ENCODE assay signal across 9 cellular contexts in genomic region chr3:52831500-52832301, GRCh38. TPM values are rescaled to one million over a fixed set of nuclear protein-coding genes. Genes with fewer than 3 reads are reported as not detected.
A peak's percentile ranks its signal among the peaks of the same experiment; 100 is the strongest.
DNase-seq lines count a peak whose midpoint lies in the region; ATAC-seq, FAIRE-seq and TF ChIP-seq lines count a peak whose summit lies in the region.
"Had no signal": no experiment of that assay in that cellular context is flagged by ENCODE, and none has a peak within 500 bp of the region (broad histone marks: within the 10 kb centered on the region; RNA-seq: fewer than 3 reads in every experiment).

No MANE protein-coding gene starts in this region.

- no peak for FAIRE-seq in D721Med (lab: Jason Lieb, UNC)

- peaks cover 42 to 53% (median 51%) of the 10 kb centered on the region in 3 donors for H3K36me3 ChIP-seq in skeletal muscle tissue (ENCODE audit: control insufficient read depth in 3 of 3, insufficient read depth in 3 of 3, low read length in 3 of 3)

- H3K4me3 ChIP-seq in fibroblast of mammary gland (ENCODE audit: control insufficient read depth, low read depth, low read length): no peak overlapping the region
- peak overlapping the region; percentile 78 to 96 (median 95) for H3K4me3 ChIP-seq in skeletal muscle tissue (ENCODE audit: low read length in 3 of 3)

- H3K27ac Mint-ChIP-seq in activated CD8-positive, alpha-beta T cell treated with anti-CD3 and anti-CD28 coated beads, Interleukin-2, amount 10 ng/mL, durations not matched to agents 7 days and 5 days: no peak overlapping the region

- no peaks in the 10 kb centered on the region for H3K27me3 Mint-ChIP-seq in activated CD8-positive, alpha-beta T cell treated with anti-CD3 and anti-CD28 coated beads, Interleukin-2, amount 10 ng/mL, durations not matched to agents 7 days and 5 days (ENCODE audit: low read depth)
- H3K27me3 Mint-ChIP-seq: IgD-negative memory B cell had no signal

- no peak for ATAC-seq in HG02840 (IDR thresholded peaks at IDR 0.05; ENCODE audit: low FRiP score, unreplicated experiment)
- ATAC-seq in activated CD8-positive, alpha-beta T cell treated with anti-CD3 and anti-CD28 coated beads, Interleukin-2, amount 10 ng/mL, durations not matched to agents 7 days and 5 days: no peak

- H3K27ac ChIP-seq in skeletal muscle tissue (ENCODE audit: low read depth, low read length): peak overlapping the region; percentile 95

- peak overlapping the region; percentile 70 to 99 (median 74) for H3K9ac ChIP-seq in skeletal muscle tissue (ENCODE audit: low read depth in 1 of 3, low read length in 3 of 3)

- H3K36me3 Mint-ChIP-seq in activated CD8-positive, alpha-beta T cell treated with anti-CD3 and anti-CD28 coated beads, Interleukin-2, amount 10 ng/mL, durations not matched to agents 7 days and 5 days (ENCODE audit: low read depth): peaks cover under 1% of the 10 kb centered on the region

- H3K27me3 ChIP-seq in skeletal muscle tissue (ENCODE audit: control insufficient read depth in 3 of 3, insufficient read depth in 3 of 3, low read length in 3 of 3): no peaks in the 10 kb centered on the region

- no peaks in the 10 kb centered on the region for H3K9me3 Mint-ChIP-seq in activated CD8-positive, alpha-beta T cell treated with anti-CD3 and anti-CD28 coated beads, Interleukin-2, amount 10 ng/mL, durations not matched to agents 7 days and 5 days (ENCODE audit: insufficient read depth)
- H3K9me3 Mint-ChIP-seq: IgD-negative memory B cell had no signal

- TF ChIP-seq CTCF in fibroblast of mammary gland (conservative IDR thresholded peaks at IDR 0.05; ENCODE audit: control insufficient read depth, insufficient read depth, low read depth, low read length): no peak
- TF ChIP-seq CTCF in D721Med (IDR thresholded peaks at IDR 0.05; ENCODE audit: insufficient read depth, missing control alignments): no peak

- H3K9me3 ChIP-seq in skeletal muscle tissue (ENCODE audit: control insufficient read depth in 3 of 3, low read length in 3 of 3): no peaks in the 10 kb centered on the region

- POLR2A ChIA-PET in activated CD8-positive, alpha-beta T cell treated with anti-CD3 and anti-CD28 coated beads, Interleukin-2, amount 10 ng/mL, durations not matched to agents 7 days and 5 days (lab: Charles Lee): no interaction called here

- H3K4me1 ChIP-seq in skeletal muscle tissue (ENCODE audit: control insufficient read depth in 3 of 3, insufficient read depth in 3 of 3, low read length in 3 of 3): peaks cover 49 to 75% (median 49%) of the 10 kb centered on the region in 3 donors

- no peak overlapping the region for H3K4me3 Mint-ChIP-seq in activated CD8-positive, alpha-beta T cell treated with anti-CD3 and anti-CD28 coated beads, Interleukin-2, amount 10 ng/mL, durations not matched to agents 7 days and 5 days
- H3K4me3 Mint-ChIP-seq: IgD-negative memory B cell had no signal

- peaks cover 24% of the 10 kb centered on the region for H3K4me1 Mint-ChIP-seq in activated CD8-positive, alpha-beta T cell treated with anti-CD3 and anti-CD28 coated beads, Interleukin-2, amount 10 ng/mL, durations not matched to agents 7 days and 5 days (ENCODE audit: low read depth)

- DNase-seq in HCEC 1CT (peak; percentile 66), RPMI7951 (ENCODE audit: low read depth) (peak; percentile 98), fibroblast of mammary gland (ENCODE audit: low read depth) (peak; percentile 79), D721Med (ENCODE audit: insufficient read length, low spot score) (no peak), DMS114 treated with DMSO at 0.1 percent for 48 hours (lab: John Stamatoyannopoulos, UW; ENCODE audit: unreplicated experiment) (no peak)
- no peak for DNase-seq in activated CD8-positive, alpha-beta T cell treated with anti-CD3 and anti-CD28 coated beads, Interleukin-2, amount 10 ng/mL, durations not matched to agents 7 days and 5 days

- CTCF ChIA-PET in activated CD8-positive, alpha-beta T cell treated with anti-CD3 and anti-CD28 coated beads, Interleukin-2, amount 10 ng/mL, durations not matched to agents 7 days and 5 days (lab: Charles Lee): interaction anchor here (0.5 kb wide), 1 partner anchor 389 kb away, joined by 3 read pairs; no protein-coding TSS in a partner anchor

RNA-seq across cellular contexts. Expression of gene ITIH4, which starts 1.2 kb away (rescaled TPM):
- 0.48 and 0.68 TPM in 2 replicates for total RNA-seq in RPMI7951 (2014; rRNA removed; shearing (Covaris generic))
- 4.2 TPM for total RNA-seq in skeletal muscle tissue
- 10 to 100 TPM; 15.1 to 16.3 TPM for total RNA-seq in activated CD8-positive, alpha-beta T cell treated with anti-CD3 and anti-CD28 coated beads, Interleukin-2, amount 10 ng/mL, durations not matched to agents 7 days and 5 days

RNA-seq across cellular contexts. Expression of gene MUSTN1, which starts 3.1 kb away (rescaled TPM):
- total RNA-seq in RPMI7951 (2014; rRNA removed; shearing (Covaris generic)): 1.1 and 1.3 TPM in 2 replicates
- total RNA-seq in skeletal muscle tissue: 35.5 TPM
- 1 to 10 TPM; 1.5 TPM for total RNA-seq in activated CD8-positive, alpha-beta T cell treated with anti-CD3 and anti-CD28 coated beads, Interleukin-2, amount 10 ng/mL, durations not matched to agents 7 days and 5 days

RNA-seq across cellular contexts. Expression of gene ITIH3, which starts 37.1 kb away (rescaled TPM):
- not detected in 2 replicates for total RNA-seq in RPMI7951 (2014; rRNA removed; shearing (Covaris generic))
- 2.1 TPM for total RNA-seq in skeletal muscle tissue
- total RNA-seq in activated CD8-positive, alpha-beta T cell treated with anti-CD3 and anti-CD28 coated beads, Interleukin-2, amount 10 ng/mL, durations not matched to agents 7 days and 5 days: not detected

RNA-seq across cellular contexts. Expression of gene ITIH1, which starts 54.3 kb away (rescaled TPM):
- total RNA-seq in RPMI7951 (2014; rRNA removed; shearing (Covaris generic)): not detected in 2 replicates
- under 0.01 TPM for total RNA-seq in skeletal muscle tissue
- total RNA-seq in activated CD8-positive, alpha-beta T cell treated with anti-CD3 and anti-CD28 coated beads, Interleukin-2, amount 10 ng/mL, durations not matched to agents 7 days and 5 days: not detected

Comparison
In these comparisons a context has a peak if more than half of its experiments do, and no peak if none do; other contexts are left out.
1. DNase-seq: peak in HCEC 1CT (single experiment), RPMI7951 (single experiment) and fibroblast of mammary gland (single experiment); none in activated CD8-positive, alpha-beta T cell treated with anti-CD3 and anti-CD28 coated beads, Interleukin-2, amount 10 ng/mL, durations not matched to agents 7 days and 5 days (single experiment), D721Med (single experiment) and DMS114 treated with DMSO at 0.1 percent for 48 hours (single experiment).
2. RNA of gene MUSTN1, which starts 3.1 kb away (total RNA-seq): 35.5 TPM in skeletal muscle tissue (single experiment); 1.5 TPM in activated CD8-positive, alpha-beta T cell treated with anti-CD3 and anti-CD28 coated beads, Interleukin-2, amount 10 ng/mL, durations not matched to agents 7 days and 5 days and 1.1 to 1.3 TPM in RPMI7951; every median in the first group is over 10 times any median in the second.